ENCODE assay signal across 7 cellular contexts in genomic region chr17:14359251-14359939, GRCh38. TPM values are rescaled to one million over a fixed set of nuclear protein-coding genes. Genes with fewer than 3 reads are reported as not detected.
A peak's percentile ranks its signal among the peaks of the same experiment; 100 is the strongest.
DNase-seq lines count a peak whose midpoint lies in the region; ATAC-seq and TF ChIP-seq lines count a peak whose summit lies in the region.

No MANE protein-coding gene starts in this region.

- H3K9ac ChIP-seq in OCI-LY3 (ENCODE audit: low read length): no peak overlapping the region

- peak; percentile 34 for TF ChIP-seq CTCF in OCI-LY3 (IDR thresholded peaks at IDR 0.05; ENCODE audit: low read depth, low read length)
- TF ChIP-seq CTCF in right lobe of liver (IDR thresholded peaks at IDR 0.05): no peak
- TF ChIP-seq CTCF in stomach (IDR thresholded peaks at IDR 0.05): no peak

- WGBS in right lobe of liver (ENCODE audit: insufficient coverage, low coverage, low lambda C conversion rate, missing lambda C conversion rate): 36% methylated on average over 8 of the region's 8 CpGs
- WGBS in stomach, 5 donors: 52 to 63% (median 61%) methylated on average over 8 of the region's 8 CpGs

- peaks cover 8% of the 10 kb centered on the region for H4K20me1 ChIP-seq in OCI-LY3 (ENCODE audit: insufficient read depth, low read length)

- no peak overlapping the region for H3K27ac ChIP-seq in OCI-LY3 (ENCODE audit: low read length)
- H3K27ac ChIP-seq in right lobe of liver: peak overlapping the region in 2 of 3 donors; percentile 39
- no peak overlapping the region for H3K27ac ChIP-seq in stomach

- ATAC-seq in GM18909 (IDR thresholded peaks at IDR 0.05; ENCODE audit: poor library complexity, unreplicated experiment) (peak; percentile 97), HG02678 (IDR thresholded peaks at IDR 0.05; ENCODE audit: unreplicated experiment) (peak; percentile 97), right lobe of liver (peak; percentile 70 to 86 (median 84))

- no peak overlapping the region for H2AFZ ChIP-seq in OCI-LY3 (ENCODE audit: low read depth, low read length)

- peaks cover 40% of the 10 kb centered on the region for H3K27me3 ChIP-seq in OCI-LY3 (ENCODE audit: low read depth, low read length)
- no peaks in the 10 kb centered on the region for H3K27me3 ChIP-seq in right lobe of liver
- peaks cover 0 to 5% (median 0%) of the 10 kb centered on the region in 3 donors for H3K27me3 ChIP-seq in stomach

- H3K4me2 ChIP-seq in OCI-LY3 (ENCODE audit: low read length): peak overlapping the region; percentile 60

- no peak for TF ChIP-seq EP300 in stomach (IDR thresholded peaks at IDR 0.05)

- intact Hi-C loops in right lobe of liver (cut with DNase I): no loop called here
- intact Hi-C loops in stomach (cut with DNase I; ENCODE audit: low total_unique reads): no loop called here

- DNase-seq in right lobe of liver (no peak), NCI-H2196 treated with DMSO at 0.1 percent for 48 hours (lab: John Stamatoyannopoulos, UW; ENCODE audit: unreplicated experiment) (no peak), UCSD-AML1 (lab: John Stamatoyannopoulos, UW; ENCODE audit: unreplicated experiment) (no peak), stomach (no peak)

- H3K79me2 ChIP-seq in OCI-LY3 (ENCODE audit: low read length): no peaks in the 10 kb centered on the region

- H3K36me3 ChIP-seq in OCI-LY3 (replicated peaks; ENCODE audit: low read depth, low read length) (no peaks in the 10 kb centered on the region), right lobe of liver (no peaks in the 10 kb centered on the region), stomach (no peaks in the 10 kb centered on the region)

- H3K4me1 ChIP-seq in OCI-LY3 (ENCODE audit: low read length): peaks cover 26% of the 10 kb centered on the region
- H3K4me1 ChIP-seq in right lobe of liver: peaks cover 0 to 31% (median 16%) of the 10 kb centered on the region in 4 donors
- H3K4me1 ChIP-seq in stomach: no peaks in the 10 kb centered on the region

- H3K4me3 ChIP-seq in OCI-LY3 (ENCODE audit: low read length) (0 out of 2 replicates have a peak overlapping the region, but pooled peaks have one; percentile 24), right lobe of liver (no peak overlapping the region), stomach (no peak overlapping the region)

- H3K9me3 ChIP-seq in OCI-LY3 (ENCODE audit: insufficient read depth, low read length): no peaks in the 10 kb centered on the region
- no peaks in the 10 kb centered on the region for H3K9me3 ChIP-seq in right lobe of liver
- H3K9me3 ChIP-seq in stomach: no peaks in the 10 kb centered on the region

- no peak for TF ChIP-seq POLR2A in right lobe of liver (IDR thresholded peaks at IDR 0.05)
- TF ChIP-seq POLR2A in stomach (IDR thresholded peaks at IDR 0.05): no peak

RNA-seq across cellular contexts. Expression of gene HS3ST3B1, which starts 58.5 kb away (rescaled TPM):
- total RNA-seq in right lobe of liver (10 to 100 TPM; 22.5 to 36.6 (median 28.2) TPM), stomach (1 to 10 TPM in 3 of 5 donors, not detected in 2; 1.7 to 3.6 (median 2.6) TPM)
- polyA plus RNA-seq in stomach: 1 to 10 TPM in 2 of 3 donors, under 1 TPM in 1; 0.81 to 1.5 (median 1.2) TPM

Comparison
In these comparisons a context has a peak if more than half of its experiments do, and no peak if none do; other contexts are left out.
1. H3K27ac ChIP-seq: peak in right lobe of liver (2 of 3); none in OCI-LY3 (single experiment) and stomach (0 of 5).
2. RNA of gene HS3ST3B1, which starts 58.5 kb away (total RNA-seq): 22.5 to 36.6 TPM in right lobe of liver; 1.7 to 3.6 TPM in stomach; every median in the first group is over 4 times any median in the second.
3. Peak in every context shown above with its lines, with median percentiles within 50 percentile points of each other: ATAC-seq.